Comparison of ENCODE assay signal across 8 cellular contexts in genomic region chr19:46787331-46788100, GRCh38. TPM values are rescaled to one million over a fixed set of nuclear protein-coding genes. Genes with fewer than 3 reads are reported as not detected.
DNase-seq lines count a peak whose midpoint lies in the region; ATAC-seq and TF ChIP-seq lines count a peak whose summit lies in the region.

No MANE protein-coding gene starts in this region.

- no peak for TF ChIP-seq CTCF in neural progenitor cell (IDR thresholded peaks at IDR 0.05)

- H3F3A ChIP-seq in neural progenitor cell (ENCODE audit: low read depth): peaks cover 22% of the 10 kb centered on the region

- DNase-seq in NCI-H2107 treated with DMSO at 0.1 percent for 48 hours (lab: John Stamatoyannopoulos, UW; ENCODE audit: unreplicated experiment) (peak; percentile 23), NCI-H2107 (lab: John Stamatoyannopoulos, UW) (no peak), NCI-H526 (lab: John Stamatoyannopoulos, UW) (peak; percentile 52 to 72), fibroblast of the conjunctiva (ENCODE audit: low read depth) (peak; percentile 66), neural progenitor cell (ENCODE audit: low spot score) (peak; percentile 74)
- peak; percentile 54 to 63 for DNase-seq in activated T-cell treated with anti-CD3 and anti-CD28 coated beads, Interleukin-2, amount 50 U/mL, for 72 hours

- no peaks in the 10 kb centered on the region for H3K9me3 Mint-ChIP-seq in activated T-cell treated with anti-CD3 and anti-CD28 coated beads, Interleukin-2, amount 50 U/mL, for 72 hours
- H3K9me3 Mint-ChIP-seq in neural progenitor cell: no peaks in the 10 kb centered on the region

- H3K79me2 ChIP-seq in neural progenitor cell (ENCODE audit: low read depth): peaks cover 58% of the 10 kb centered on the region

- H4K20me1 ChIP-seq in neural progenitor cell (ENCODE audit: low read depth): peaks cover 46% of the 10 kb centered on the region

- H3K4me3 ChIP-seq in neural progenitor cell: peak overlapping the region; percentile 53

- ATAC-seq in activated T-cell treated with anti-CD3 and anti-CD28 coated beads, Interleukin-2, amount 50 U/mL, for 72 hours (replicated peaks in 1 of 2): no peak
- ATAC-seq in HG02840 (IDR thresholded peaks at IDR 0.05; ENCODE audit: low FRiP score, unreplicated experiment) (no peak), GM19397 (IDR thresholded peaks at IDR 0.05; ENCODE audit: unreplicated experiment) (no peak)

- peak overlapping the region; percentile 53 for H3K9ac ChIP-seq in neural progenitor cell

- no peaks in the 10 kb centered on the region for H3K36me3 ChIP-seq in neural progenitor cell

- H3K4me2 ChIP-seq in neural progenitor cell: peak overlapping the region; percentile 78

- peak overlapping the region; percentile 13 for H2AFZ ChIP-seq in neural progenitor cell (replicated peaks)

- no peaks in the 10 kb centered on the region for H3K9me3 ChIP-seq in neural progenitor cell (ENCODE audit: low read depth)

- peak overlapping the region; percentile 91 for H3K27ac Mint-ChIP-seq in activated T-cell treated with anti-CD3 and anti-CD28 coated beads, Interleukin-2, amount 50 U/mL, for 72 hours
- peak overlapping the region; percentile 94 for H3K27ac Mint-ChIP-seq in neural progenitor cell

- peaks cover 55% of the 10 kb centered on the region for H3K4me1 Mint-ChIP-seq in activated T-cell treated with anti-CD3 and anti-CD28 coated beads, Interleukin-2, amount 50 U/mL, for 72 hours (ENCODE audit: low read depth)
- peaks cover 44% of the 10 kb centered on the region for H3K4me1 Mint-ChIP-seq in neural progenitor cell

- peaks cover 39 to 48% of the 10 kb centered on the region in 2 donors for H3K36me3 Mint-ChIP-seq in activated T-cell treated with anti-CD3 and anti-CD28 coated beads, Interleukin-2, amount 50 U/mL, for 72 hours (ENCODE audit: insufficient read depth in 2 of 2)
- peaks cover 5% of the 10 kb centered on the region for H3K36me3 Mint-ChIP-seq in neural progenitor cell

- peak overlapping the region; percentile 87 to 99 for H3K4me3 Mint-ChIP-seq in activated T-cell treated with anti-CD3 and anti-CD28 coated beads, Interleukin-2, amount 50 U/mL, for 72 hours
- peak overlapping the region; percentile 96 for H3K4me3 Mint-ChIP-seq in neural progenitor cell

- H3K27me3 Mint-ChIP-seq in activated T-cell treated with anti-CD3 and anti-CD28 coated beads, Interleukin-2, amount 50 U/mL, for 72 hours (ENCODE audit: low read depth): no peaks in the 10 kb centered on the region
- H3K27me3 Mint-ChIP-seq in neural progenitor cell (ENCODE audit: insufficient read depth, low read depth): peaks cover 4% of the 10 kb centered on the region

- H3K27me3 ChIP-seq in neural progenitor cell: peaks cover 8% of the 10 kb centered on the region

- no peak overlapping the region for H3K27ac ChIP-seq in neural progenitor cell

- H3K4me1 ChIP-seq in neural progenitor cell: peaks cover 20% of the 10 kb centered on the region

RNA-seq across cellular contexts. Expression of gene SLC1A5, which starts 0.9 kb away (rescaled TPM):
- 100 to 1,000 TPM; 364 to 374 TPM for total RNA-seq in activated T-cell treated with anti-CD3 and anti-CD28 coated beads, Interleukin-2, amount 50 U/mL, for 72 hours
- total RNA-seq in neural progenitor cell (ENCODE audit: low replicate concordance): 39.5 and 81.6 TPM in 2 replicates

RNA-seq across cellular contexts. Expression of gene STRN4, which starts 41.3 kb away (rescaled TPM):
- total RNA-seq in activated T-cell treated with anti-CD3 and anti-CD28 coated beads, Interleukin-2, amount 50 U/mL, for 72 hours: 10 to 100 TPM; 79.0 to 85.2 TPM
- total RNA-seq in neural progenitor cell (ENCODE audit: low replicate concordance): 54.1 and 149 TPM in 2 replicates

RNA-seq across cellular contexts. Expression of gene FKRP, which starts 41.7 kb away (rescaled TPM):
- 10 to 100 TPM; 15.1 to 18.0 TPM for total RNA-seq in activated T-cell treated with anti-CD3 and anti-CD28 coated beads, Interleukin-2, amount 50 U/mL, for 72 hours
- 18.6 and 40.5 TPM in 2 replicates for total RNA-seq in neural progenitor cell (ENCODE audit: low replicate concordance)
